In genomic region chr1:170555370-170555769, GRCh38 we compare ENCODE assay signal across 27 cellular contexts.
"Had no signal": no experiment of that assay in that cellular context is flagged by ENCODE, and none has a peak within 500 bp of the region (broad histone marks: within the 10 kb centered on the region; RNA-seq: fewer than 3 reads in every experiment).

No MANE protein-coding gene starts in this region.

- ATAC-seq: activated CD8-positive, alpha-beta T cell treated with anti-CD3 and anti-CD28 coated beads for 36 hours; natural killer cell treated with Interleukin-12 subunit alpha and Interleukin-12 subunit beta and Interleukin-15 and Interleukin-18, amount 100 ng/mL, for 72 hours; pancreas; psoas muscle; upper lobe of right lung had no signal

- H3K27me3 ChIP-seq: brain microvascular endothelial cell, colonic mucosa, hepatocyte, neutrophil, pancreas, right atrium auricular region, upper lobe of right lung had no signal

- H3K9me3 ChIP-seq: colonic mucosa, neutrophil, pancreas, right atrium auricular region had no signal

- H3K4me3 ChIP-seq: colonic mucosa, esophagus squamous epithelium, hepatocyte, left ventricle myocardium inferior, pancreas, psoas muscle, right atrium auricular region, upper lobe of right lung had no signal

- H3K4me1 ChIP-seq: colonic mucosa, left ventricle myocardium inferior, pancreas, right atrium auricular region, upper lobe of right lung had no signal

- DNase-seq: activated CD4-positive, alpha-beta T cell treated with anti-CD3 and anti-CD28 coated beads, Interleukin-2, amount 10 ng/mL, durations not matched to agents 7 days and 5 days; activated CD4-positive, CD25-positive, alpha-beta regulatory T cell treated with anti-CD3 and anti-CD28 coated beads, Interleukin-2, amount 50 U/mL, for 72 hours; activated CD8-positive, alpha-beta T cell treated with anti-CD3 and anti-CD28 coated beads for 36 hours; activated gamma-delta T cell treated with Interleukin-2 at 50 U/mL for 16 hours; activated T-cell treated with anti-CD3 and anti-CD28 coated beads, Interleukin-2, amount 50 U/mL, for 1 hour; aorta; brain microvascular endothelial cell; central memory CD4-positive, alpha-beta T cell; colonic mucosa; esophagus squamous epithelium; foreskin melanocyte; glutamatergic neuron; immature natural killer cell; kidney glomerular epithelial cell; left ventricle myocardium inferior; mammary epithelial cell; midbrain; pancreas; psoas muscle; stimulated activated CD4-positive, alpha-beta T cell treated with anti-CD3 and anti-CD28 coated beads, Interleukin-4, amount 100 ng/mL, for 24 hours; stimulated activated naive CD4-positive, alpha-beta T cell treated with Interleukin-2 at 50 U/mL for 16 hours; upper lobe of right lung; WERI-Rb-1 had no signal

- H3K36me3 ChIP-seq: colonic mucosa, WERI-Rb-1 had no signal
